16 cellular contexts compared by ENCODE assay signal in the genomic region with DNA sequence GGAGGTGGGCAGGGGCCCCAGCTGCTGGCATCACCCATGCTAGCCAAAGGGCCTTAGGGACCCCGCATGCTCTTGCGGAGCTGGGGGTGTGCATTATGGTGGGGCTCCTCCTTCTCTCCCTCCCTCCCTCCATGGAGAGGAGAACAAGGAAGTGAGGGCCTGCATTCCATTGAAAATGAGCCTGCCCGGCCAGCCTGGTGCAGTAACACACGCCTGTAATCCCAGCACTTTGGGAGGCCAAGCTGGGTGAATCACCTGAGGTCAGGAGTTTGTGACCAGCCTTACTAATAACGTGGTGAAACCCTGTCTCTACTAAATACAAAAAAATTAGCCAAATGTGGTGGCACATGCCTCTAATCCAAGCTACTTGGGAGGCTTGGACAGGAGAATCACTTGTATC. TPM values are rescaled to one million over a fixed set of nuclear protein-coding genes. Genes with fewer than 3 reads are reported as not detected.
DNase-seq lines count a peak whose midpoint lies in the region; ATAC-seq, FAIRE-seq and TF ChIP-seq lines count a peak whose summit lies in the region.
"Had no signal": no experiment of that assay in that cellular context is flagged by ENCODE, and none has a peak within 500 bp of the region (broad histone marks: within the 10 kb centered on the region; RNA-seq: fewer than 3 reads in every experiment).

No MANE protein-coding gene starts in this region.

- H2AK9ac ChIP-seq in IMR-90 (replicated peaks; ENCODE audit: low read depth, low read length, poor library complexity), result peak overlapping the region; percentile 5

- no peak overlapping the region for H2BK5ac ChIP-seq in IMR-90 (ENCODE audit: low read depth, low read length, poor library complexity, severe bottlenecking)

- intact Hi-C loops in IMR-90 (cut with micrococcal nuclease) (loop anchor here (10.0 kb wide), 1 partner anchor 74 kb away; no protein-coding TSS in a partner anchor), K562 (cut with micrococcal nuclease) (loop anchor here (2.0 kb wide), 1 partner anchor 14 kb away; no protein-coding TSS in a partner anchor)
- intact Hi-C loops in activated CD8-positive, alpha-beta T cell treated with anti-CD3 and anti-CD28 coated beads for 36 hours (cut with micrococcal nuclease), result no loop called here

- no peak overlapping the region for H2BK120ac ChIP-seq in IMR-90 (ENCODE audit: low read depth, low read length)

- H3K4me1 Mint-ChIP-seq in activated CD8-positive, alpha-beta T cell treated with anti-CD3 and anti-CD28 coated beads for 36 hours (ENCODE audit: low read depth), result no peaks in the 10 kb centered on the region
- no peaks in the 10 kb centered on the region for H3K4me1 Mint-ChIP-seq in activated CD8-positive, alpha-beta memory T cell treated with anti-CD3 and anti-CD28 coated beads, Interleukin-2, amount 10 ng/mL, durations not matched to agents 7 days and 5 days

- no peaks in the 10 kb centered on the region for H3K9me3 ChIP-seq in IMR-90 (ENCODE audit: control insufficient read depth, insufficient read depth, low read length)
- H3K9me3 ChIP-seq in K562 (replicated peaks; ENCODE audit: control insufficient read depth, insufficient read depth, low read depth, low read length), result no peaks in the 10 kb centered on the region
- H3K9me3 ChIP-seq: SJSA1 had no signal

- no peak overlapping the region for H4K91ac ChIP-seq in IMR-90 (ENCODE audit: insufficient read depth, low read depth, low read length)

- no peak for TF ChIP-seq CTCF in IMR-90 (conservative IDR thresholded peaks at IDR 0.05; ENCODE audit: low read depth, low read length)
- no peak for TF ChIP-seq CTCF in K562 (IDR thresholded peaks at IDR 0.05 in 2 of 3, conservative IDR thresholded peaks at IDR 0.05 in 1 of 3; ENCODE audit: insufficient read depth in 2 of 3, low read depth in 1 of 3, low read length in 3 of 3)
- no peak for TF ChIP-seq CTCF in activated CD8-positive, alpha-beta T cell treated with anti-CD3 and anti-CD28 coated beads for 36 hours (IDR thresholded peaks at IDR 0.05)

- H3K9me1 ChIP-seq in IMR-90 (ENCODE audit: insufficient read depth, low read length) (no peaks in the 10 kb centered on the region), K562 (ENCODE audit: control insufficient read depth, insufficient read depth, low read length) (peaks cover 9% of the 10 kb centered on the region)

- H3K79me2 ChIP-seq in K562 (ENCODE audit: control insufficient read depth, insufficient read depth, low read length), result no peaks in the 10 kb centered on the region

- POLR2A ChIA-PET in IMR-90 (lab: Charles Lee; ENCODE audit: unreplicated experiment) (interaction anchor here (0.6 kb wide), 1 partner anchor 21 kb away, joined by 4 read pairs; no protein-coding TSS in a partner anchor), K562 (lab: Yijun Ruan, JAX) (interaction anchor here (0.6 to 13.5 kb wide), 11 partner anchors 10 to 311 kb away, joined by 3 to 172 read pairs (median 6); a partner anchor contains a TSS)
- POLR2A ChIA-PET in activated CD8-positive, alpha-beta T cell treated with anti-CD3 and anti-CD28 coated beads for 36 hours (lab: Charles Lee), result no interaction called here

- TF ChIP-seq RAD21 in IMR-90 (IDR thresholded peaks at IDR 0.05; ENCODE audit: low read length) (no peak), K562 (CRISPR knock-in tag; conservative IDR thresholded peaks at IDR 0.05 in 1 of 2, IDR thresholded peaks at IDR 0.05 in 1 of 2) (no peak)

- DNase-seq in EH (ENCODE audit: low read depth) (peak; percentile 33), IMR-90 (peak; percentile 19), K562 (ENCODE audit: extremely low read depth in 1 of 4, low spot score in 3 of 4) (peak in 1 of 4 experiments; percentile 48), islet precursor cell (peak; percentile 87), AG08396 (ENCODE audit: low spot score) (no peak)
- DNase-seq in activated CD8-positive, alpha-beta T cell treated with anti-CD3 and anti-CD28 coated beads for 36 hours, result no peak
- no peak for DNase-seq in activated CD8-positive, alpha-beta memory T cell treated with anti-CD3 and anti-CD28 coated beads, Interleukin-2, amount 10 ng/mL, durations not matched to agents 7 days and 5 days
- DNase-seq: DMS79 treated with DMSO at 0.1 percent for 48 hours, Kasumi-1, NCI-H1417 treated with DMSO at 0.1 percent for 48 hours, NCI-H2029, NCI-H510A treated with DMSO at 0.1 percent for 48 hours had no signal

- peaks cover 0 to 3% of the 10 kb centered on the region in 2 experiments; a peak in 1 of 4 replicates for H3K79me1 ChIP-seq in IMR-90 (ENCODE audit: low read depth in 1 of 2, low read length in 2 of 2)

- H3K4me2 ChIP-seq in IMR-90 (ENCODE audit: low read depth, low read length), result no peak overlapping the region
- no peak overlapping the region for H3K4me2 ChIP-seq in K562 (ENCODE audit: insufficient read depth, low read length)

- no peaks in the 10 kb centered on the region for H3K27me3 ChIP-seq in IMR-90 (ENCODE audit: control insufficient read depth, insufficient read depth, low read length)
- no peaks in the 10 kb centered on the region for H3K27me3 ChIP-seq in K562 (ENCODE audit: control insufficient read depth in 2 of 2, insufficient read depth in 2 of 2, low read length in 2 of 2)
- H3K27me3 ChIP-seq: SJSA1 had no signal

- H2BK20ac ChIP-seq in IMR-90 (ENCODE audit: low read depth, low read length), result no peak overlapping the region

- H3K4me3 ChIP-seq in IMR-90 (ENCODE audit: insufficient read depth, low read depth, low read length), result no peak overlapping the region
- no peak overlapping the region for H3K4me3 ChIP-seq in K562
- H3K4me3 ChIP-seq: SJSA1 had no signal

- no peak overlapping the region for H3K4ac ChIP-seq in IMR-90 (ENCODE audit: low read depth, low read length)

- H3K23ac ChIP-seq in IMR-90 (ENCODE audit: low read depth, low read length), result no peak overlapping the region

- H3K18ac ChIP-seq in IMR-90 (ENCODE audit: low read depth, low read length), result no peak overlapping the region

- no peaks in the 10 kb centered on the region for H3K9me3 Mint-ChIP-seq in activated CD8-positive, alpha-beta T cell treated with anti-CD3 and anti-CD28 coated beads for 36 hours
- no peaks in the 10 kb centered on the region for H3K9me3 Mint-ChIP-seq in activated CD8-positive, alpha-beta memory T cell treated with anti-CD3 and anti-CD28 coated beads, Interleukin-2, amount 10 ng/mL, durations not matched to agents 7 days and 5 days (ENCODE audit: low read depth)
- H3K9me3 Mint-ChIP-seq: CD14-positive monocyte had no signal

- H2AFZ ChIP-seq in IMR-90 (replicated peaks; ENCODE audit: low read length, poor library complexity) (no peak overlapping the region), K562 (ENCODE audit: low read depth, low read length) (no peak overlapping the region)

- H4K5ac ChIP-seq in IMR-90 (ENCODE audit: low read depth, low read length), result no peak overlapping the region

- peaks cover 31% of the 10 kb centered on the region for H3K36me3 ChIP-seq in IMR-90 (ENCODE audit: control insufficient read depth, insufficient read depth, low read length)
- peaks cover 71% of the 10 kb centered on the region for H3K36me3 ChIP-seq in K562 (ENCODE audit: control insufficient read depth, insufficient read depth, low read length)

- no peak for TF ChIP-seq POLR2A in IMR-90 (IDR thresholded peaks at IDR 0.05; ENCODE audit: low read depth, low read length)
- TF ChIP-seq POLR2A in K562 (conservative IDR thresholded peaks at IDR 0.05), result 0 out of 2 replicates have a peak, but pooled peaks have one; percentile 7

- TF ChIP-seq EP300 in K562 (IDR thresholded peaks at IDR 0.05; ENCODE audit: low read length), result no peak

- H2BK15ac ChIP-seq in IMR-90 (ENCODE audit: low read depth, low read length), result no peak overlapping the region

- dilution Hi-C loops in IMR-90 (cut with HindIII; ENCODE audit: low sequenced_read_pairs, unreplicated experiment), result no loop called here

- no peak overlapping the region for H3K14ac ChIP-seq in IMR-90 (replicated peaks; ENCODE audit: low read depth, low read length)

- ATAC-seq in IMR-90 (ENCODE audit: low read depth) (0 out of 2 replicates have a peak, but pooled peaks have one; percentile 11), K562 (no peak), GM18868 (IDR thresholded peaks at IDR 0.05; ENCODE audit: unreplicated experiment) (no peak)
- no peak for ATAC-seq in activated CD8-positive, alpha-beta T cell treated with anti-CD3 and anti-CD28 coated beads for 36 hours
- no peak for ATAC-seq in activated CD8-positive, alpha-beta memory T cell treated with anti-CD3 and anti-CD28 coated beads, Interleukin-2, amount 10 ng/mL, durations not matched to agents 7 days and 5 days

- H3K36me3 Mint-ChIP-seq in activated CD8-positive, alpha-beta T cell treated with anti-CD3 and anti-CD28 coated beads for 36 hours (ENCODE audit: low read depth), result peaks cover 5% of the 10 kb centered on the region
- H3K36me3 Mint-ChIP-seq in activated CD8-positive, alpha-beta memory T cell treated with anti-CD3 and anti-CD28 coated beads, Interleukin-2, amount 10 ng/mL, durations not matched to agents 7 days and 5 days, result peaks cover 15% of the 10 kb centered on the region

- BruUV-seq in IMR-90 (replicated peaks; lab: Mats Ljungman, UMichigan) (no TSS peak), K562 (replicated peaks; lab: Mats Ljungman, UMichigan) (no TSS peak)

- H3K27ac Mint-ChIP-seq in activated CD8-positive, alpha-beta T cell treated with anti-CD3 and anti-CD28 coated beads for 36 hours, result no peak overlapping the region
- no peak overlapping the region for H3K27ac Mint-ChIP-seq in activated CD8-positive, alpha-beta memory T cell treated with anti-CD3 and anti-CD28 coated beads, Interleukin-2, amount 10 ng/mL, durations not matched to agents 7 days and 5 days

- in situ Hi-C loops in IMR-90 (cut with MboI; ENCODE audit: low sequenced_read_pairs), result no loop called here
- in situ Hi-C loops in K562 (cut with MboI), result no loop called here

- whole genome bisulfite sequencing in IMR-90 (ENCODE audit: extremely low coverage in 2 of 2, insufficient read length in 1 of 2), 2 experiments, result no CpG with 5 or more reads among the region's 5 CpGs
- 76% methylated on average over 5 of the region's 5 CpGs for WGBS in K562 (ENCODE audit: insufficient coverage, low coverage, missing lambda C conversion rate)

- no peak overlapping the region for H4K8ac ChIP-seq in IMR-90 (ENCODE audit: low read depth in 2 of 2, low read length in 2 of 2)

- no peaks in the 10 kb centered on the region for H3K27me3 Mint-ChIP-seq in activated CD8-positive, alpha-beta T cell treated with anti-CD3 and anti-CD28 coated beads for 36 hours
- H3K27me3 Mint-ChIP-seq in activated CD8-positive, alpha-beta memory T cell treated with anti-CD3 and anti-CD28 coated beads, Interleukin-2, amount 10 ng/mL, durations not matched to agents 7 days and 5 days, result no peaks in the 10 kb centered on the region

- no peak overlapping the region for H3K4me3 Mint-ChIP-seq in activated CD8-positive, alpha-beta T cell treated with anti-CD3 and anti-CD28 coated beads for 36 hours
- H3K4me3 Mint-ChIP-seq in activated CD8-positive, alpha-beta memory T cell treated with anti-CD3 and anti-CD28 coated beads, Interleukin-2, amount 10 ng/mL, durations not matched to agents 7 days and 5 days, result no peak overlapping the region
- H3K4me3 Mint-ChIP-seq: CD14-positive monocyte had no signal

- no peak for FAIRE-seq in K562 (lab: Jason Lieb, UNC)
- FAIRE-seq: A204.1 had no signal

- CTCF ChIA-PET in IMR-90 (lab: Yijun Ruan, JAX), result no interaction called here
- CTCF ChIA-PET in K562 (lab: Yijun Ruan, JAX; ENCODE audit: low intra/inter-chr PET ratio), result no interaction called here
- CTCF ChIA-PET in activated CD8-positive, alpha-beta T cell treated with anti-CD3 and anti-CD28 coated beads for 36 hours (lab: Charles Lee), result no interaction called here
- CTCF ChIA-PET in activated CD8-positive, alpha-beta memory T cell treated with anti-CD3 and anti-CD28 coated beads, Interleukin-2, amount 10 ng/mL, durations not matched to agents 7 days and 5 days (lab: Charles Lee), result no interaction called here

- H3K27ac ChIP-seq in IMR-90 (ENCODE audit: insufficient read depth, low read length) (no peak overlapping the region), K562 (ENCODE audit: extremely low read depth, low read depth, low read length) (no peak overlapping the region)
- H3K27ac ChIP-seq: SJSA1 had no signal

- H3K4me1 ChIP-seq in IMR-90 (ENCODE audit: control insufficient read depth, insufficient read depth, low read length), result peaks cover 5% of the 10 kb centered on the region; the same call in 1 of the 2 replicates
- peaks cover 12 to 17% of the 10 kb centered on the region in 2 experiments for H3K4me1 ChIP-seq in K562 (replicated peaks in 1 of 2; ENCODE audit: control insufficient read depth in 2 of 2, insufficient read depth in 2 of 2, low read length in 2 of 2)
- H3K4me1 ChIP-seq: SJSA1 had no signal

- no peak overlapping the region for H2AK5ac ChIP-seq in IMR-90 (ENCODE audit: low read depth, low read length)

- H3K9ac ChIP-seq in IMR-90 (ENCODE audit: low read depth, low read length), result no peak overlapping the region
- H3K9ac ChIP-seq in K562 (ENCODE audit: insufficient read depth in 1 of 2, low read depth in 2 of 2, low read length in 2 of 2), result 0 out of 4 replicates have a peak overlapping the region, but pooled peaks of 1 of the 2 experiments have one; percentile 21

- no peak overlapping the region for H3K56ac ChIP-seq in IMR-90 (ENCODE audit: extremely low read depth, insufficient read depth, low read length)

- H4K20me1 ChIP-seq in IMR-90 (ENCODE audit: insufficient read depth, low read length), result peaks cover 8% of the 10 kb centered on the region
- H4K20me1 ChIP-seq in K562 (replicated peaks; ENCODE audit: control insufficient read depth, insufficient read depth, low read length), result peaks cover 6% of the 10 kb centered on the region; the same call in 1 of the 2 replicates

RNA-seq across cellular contexts. Expression of a gene that starts 22.4 kb away (rescaled TPM):
- total RNA-seq in IMR-90 (2012; rRNA removed) (10.6 and 12.5 TPM in 2 replicates), K562 (2014; rRNA removed) (71.4 and 89.3 TPM in 2 replicates), K562 (2014; rRNA removed; fragmentation: Illumina TruSeq; extraction: Trizol) (58.1 and 64.4 TPM in 2 replicates), K562 (2015; rRNA removed; fragmentation: Illumina TruSeq; extraction: Trizol) (70.6 and 75.9 TPM in 2 replicates), K562 (2021) (122 and 123 TPM in 2 replicates)
- polyA plus RNA-seq in IMR-90 (2012; rRNA removed) (29.5 and 30.0 TPM in 2 replicates), K562 (2011; rRNA removed) (187 and 200 TPM in 2 replicates), K562 (2014; fragmentation: Illumina TruSeq; extraction: Trizol) (181 and 250 TPM in 2 replicates), K562 (2014; fragmentation: Nextera tagmentation; extraction: Ambion mirVana) (10 to 100 TPM; 19.5 to 22.8 TPM), K562 (2014; rRNA removed) (136 and 161 TPM in 2 replicates)
- 11.1 and 11.3 TPM in 2 replicates for polyA plus RNA-seq in IMR-90 (2012; cell fraction: cytosol; rRNA removed)
- polyA plus RNA-seq in IMR-90 (2012; cell fraction: nucleus; rRNA removed; ENCODE audit: low replicate concordance), result 3.2 and 13.2 TPM in 2 replicates
- total RNA-seq in K562 (2011; cell fraction: chromatin; rRNA removed; ENCODE audit: low replicate concordance), result 63.6 and 66.4 TPM in 2 replicates
- total RNA-seq in K562 (2011; cell fraction: nucleolus; rRNA removed), result 39.3 and 45.4 TPM in 2 replicates
- 59.8 and 84.4 TPM in 2 replicates for total RNA-seq in K562 (2011; cell fraction: nucleoplasm; rRNA removed)
- polyA plus RNA-seq in K562 (2011; cell fraction: cytosol; rRNA removed), result 97.0 and 115 TPM in 2 replicates
- 51.6 and 70.0 TPM in 2 replicates for polyA plus RNA-seq in K562 (2011; cell fraction: nucleus; rRNA removed)
- 105 and 162 TPM in 2 replicates for polyA plus RNA-seq in K562 (2012)
- polyA minus RNA-seq in K562 (2011; rRNA and poly(A)+ RNA removed), result 89.0 and 94.5 TPM in 2 replicates
- 44.9 and 53.1 TPM in 2 replicates for polyA minus RNA-seq in K562 (2011; cell fraction: cytosol; rRNA and poly(A)+ RNA removed)
- polyA minus RNA-seq in K562 (2011; cell fraction: nucleus; rRNA and poly(A)+ RNA removed), result 14.3 and 25.0 TPM in 2 replicates
- total RNA-seq in activated CD8-positive, alpha-beta T cell treated with anti-CD3 and anti-CD28 coated beads for 36 hours, result 10 to 100 TPM; 20.0 to 22.6 TPM
- total RNA-seq in activated CD8-positive, alpha-beta memory T cell treated with anti-CD3 and anti-CD28 coated beads, Interleukin-2, amount 10 ng/mL, durations not matched to agents 7 days and 5 days, result 10 to 100 TPM; 32.3 to 38.5 TPM

RNA-seq across cellular contexts. Expression of a gene that starts 22.6 kb away (rescaled TPM):
- 16.8 and 18.6 TPM in 2 replicates for total RNA-seq in IMR-90 (2012; rRNA removed)
- 35.5 and 39.3 TPM in 2 replicates for polyA plus RNA-seq in IMR-90 (2012; rRNA removed)
- 20.8 and 29.0 TPM in 2 replicates for polyA plus RNA-seq in IMR-90 (2012; cell fraction: cytosol; rRNA removed)
- 65.8 and 113 TPM in 2 replicates for polyA plus RNA-seq in IMR-90 (2012; cell fraction: nucleus; rRNA removed; ENCODE audit: low replicate concordance)
- 856 and 1,421 TPM in 2 replicates for total RNA-seq in K562 (2011; cell fraction: chromatin; rRNA removed; ENCODE audit: low replicate concordance)
- 627 and 658 TPM in 2 replicates for total RNA-seq in K562 (2011; cell fraction: nucleolus; rRNA removed)
- total RNA-seq in K562 (2011; cell fraction: nucleoplasm; rRNA removed), result 567 and 576 TPM in 2 replicates
- 103 and 117 TPM in 2 replicates for total RNA-seq in K562 (2014; rRNA removed)
- total RNA-seq in K562 (2014; rRNA removed; fragmentation: Illumina TruSeq; extraction: Trizol), result 62.3 and 63.7 TPM in 2 replicates
- 75.3 and 82.5 TPM in 2 replicates for total RNA-seq in K562 (2015; rRNA removed; fragmentation: Illumina TruSeq; extraction: Trizol)
- total RNA-seq in K562 (2021), result 173 and 187 TPM in 2 replicates
- 84.7 and 128 TPM in 2 replicates for polyA plus RNA-seq in K562 (2011; rRNA removed)
- 76.2 and 84.4 TPM in 2 replicates for polyA plus RNA-seq in K562 (2011; cell fraction: cytosol; rRNA removed)
- 448 and 556 TPM in 2 replicates for polyA plus RNA-seq in K562 (2011; cell fraction: nucleus; rRNA removed)
- 142 and 181 TPM in 2 replicates for polyA plus RNA-seq in K562 (2012)
- 124 and 127 TPM in 2 replicates for polyA plus RNA-seq in K562 (2014; fragmentation: Illumina TruSeq; extraction: Trizol)
- 10 to 100 TPM in 1 of 2 experiments, 1 to 10 TPM in 1; 7.3 to 11.1 TPM for polyA plus RNA-seq in K562 (2014; fragmentation: Nextera tagmentation; extraction: Ambion mirVana)
- 116 and 125 TPM in 2 replicates for polyA plus RNA-seq in K562 (2014; rRNA removed)
- 160 and 176 TPM in 2 replicates for polyA minus RNA-seq in K562 (2011; rRNA and poly(A)+ RNA removed)
- polyA minus RNA-seq in K562 (2011; cell fraction: cytosol; rRNA and poly(A)+ RNA removed), result 98.9 and 161 TPM in 2 replicates
- polyA minus RNA-seq in K562 (2011; cell fraction: nucleus; rRNA and poly(A)+ RNA removed), result 188 and 253 TPM in 2 replicates
- 10 to 100 TPM; 63.9 to 64.1 TPM for total RNA-seq in activated CD8-positive, alpha-beta T cell treated with anti-CD3 and anti-CD28 coated beads for 36 hours
- total RNA-seq in activated CD8-positive, alpha-beta memory T cell treated with anti-CD3 and anti-CD28 coated beads, Interleukin-2, amount 10 ng/mL, durations not matched to agents 7 days and 5 days, result 10 to 100 TPM; 84.5 to 99.6 TPM

RNA-seq across cellular contexts. Expression of a gene that starts 36.0 kb away (rescaled TPM):
- total RNA-seq in IMR-90 (2012; rRNA removed), result 35.5 and 35.8 TPM in 2 replicates
- polyA plus RNA-seq in IMR-90 (2012; rRNA removed), result 18.7 and 20.6 TPM in 2 replicates
- 10.2 and 12.1 TPM in 2 replicates for polyA plus RNA-seq in IMR-90 (2012; cell fraction: cytosol; rRNA removed)
- 8.6 and 11.6 TPM in 2 replicates for polyA plus RNA-seq in IMR-90 (2012; cell fraction: nucleus; rRNA removed; ENCODE audit: low replicate concordance)
- total RNA-seq in K562 (2011; cell fraction: chromatin; rRNA removed; ENCODE audit: low replicate concordance), result 251 and 271 TPM in 2 replicates
- 179 and 190 TPM in 2 replicates for total RNA-seq in K562 (2011; cell fraction: nucleolus; rRNA removed)
- 236 and 257 TPM in 2 replicates for total RNA-seq in K562 (2011; cell fraction: nucleoplasm; rRNA removed)
- 105 and 144 TPM in 2 replicates for total RNA-seq in K562 (2014; rRNA removed)
- total RNA-seq in K562 (2014; rRNA removed; fragmentation: Illumina TruSeq; extraction: Trizol), result 138 and 141 TPM in 2 replicates
- 124 and 128 TPM in 2 replicates for total RNA-seq in K562 (2015; rRNA removed; fragmentation: Illumina TruSeq; extraction: Trizol)
- total RNA-seq in K562 (2021), result 263 and 267 TPM in 2 replicates
- polyA plus RNA-seq in K562 (2011; rRNA removed), result 135 and 196 TPM in 2 replicates
- polyA plus RNA-seq in K562 (2011; cell fraction: cytosol; rRNA removed), result 111 and 189 TPM in 2 replicates
- 90.3 and 116 TPM in 2 replicates for polyA plus RNA-seq in K562 (2011; cell fraction: nucleus; rRNA removed)
- polyA plus RNA-seq in K562 (2012), result 90.4 and 122 TPM in 2 replicates
- polyA plus RNA-seq in K562 (2014; fragmentation: Illumina TruSeq; extraction: Trizol), result 144 and 156 TPM in 2 replicates
- polyA plus RNA-seq in K562 (2014; fragmentation: Nextera tagmentation; extraction: Ambion mirVana), result 100 to 1,000 TPM; 100 to 105 TPM
- 114 and 124 TPM in 2 replicates for polyA plus RNA-seq in K562 (2014; rRNA removed)
- 219 and 267 TPM in 2 replicates for polyA minus RNA-seq in K562 (2011; rRNA and poly(A)+ RNA removed)
- 166 and 232 TPM in 2 replicates for polyA minus RNA-seq in K562 (2011; cell fraction: cytosol; rRNA and poly(A)+ RNA removed)
- 39.9 and 84.6 TPM in 2 replicates for polyA minus RNA-seq in K562 (2011; cell fraction: nucleus; rRNA and poly(A)+ RNA removed)
- total RNA-seq in activated CD8-positive, alpha-beta T cell treated with anti-CD3 and anti-CD28 coated beads for 36 hours, result 100 to 1,000 TPM in 1 of 2 experiments, 10 to 100 TPM in 1; 99.1 to 102 TPM
- 10 to 100 TPM; 89.5 to 90.8 TPM for total RNA-seq in activated CD8-positive, alpha-beta memory T cell treated with anti-CD3 and anti-CD28 coated beads, Interleukin-2, amount 10 ng/mL, durations not matched to agents 7 days and 5 days

Comparison
In these comparisons a context has a peak if more than half of its experiments do, and no peak if none do; other contexts are left out.
1. DNase-seq: peak in EH (single experiment), IMR-90 (single experiment) and islet precursor cell (single experiment); none in activated CD8-positive, alpha-beta T cell treated with anti-CD3 and anti-CD28 coated beads for 36 hours (single experiment), AG08396 (single experiment) and activated CD8-positive, alpha-beta memory T cell treated with anti-CD3 and anti-CD28 coated beads, Interleukin-2, amount 10 ng/mL, durations not matched to agents 7 days and 5 days (single experiment).